Comparison of ENCODE assay signal across 21 cellular contexts in genomic region chr7:139246494-139246893, GRCh38. TPM values are rescaled to one million over a fixed set of nuclear protein-coding genes. Genes with fewer than 3 reads are reported as not detected.
DNase-seq lines count a peak whose midpoint lies in the region; ATAC-seq and TF ChIP-seq lines count a peak whose summit lies in the region.
"Had no signal": no experiment of that assay in that cellular context is flagged by ENCODE, and none has a peak within 500 bp of the region (broad histone marks: within the 10 kb centered on the region; RNA-seq: fewer than 3 reads in every experiment).

No MANE protein-coding gene starts in this region.

- H3K9ac ChIP-seq in fibroblast of lung (ENCODE audit: insufficient read depth, low read length) = no peak overlapping the region

- H3K36me3 ChIP-seq in fibroblast of lung (ENCODE audit: control insufficient read depth, insufficient read depth, low read length) = no peaks in the 10 kb centered on the region
- peaks cover 0 to 55% of the 10 kb centered on the region in 2 donors for H3K36me3 ChIP-seq in psoas muscle (ENCODE audit: insufficient read depth in 1 of 2, low read depth in 1 of 2)

- no peak overlapping the region for H3K4me2 ChIP-seq in fibroblast of lung (ENCODE audit: extremely low read depth, insufficient read depth, low read length)

- no peaks in the 10 kb centered on the region for H3K79me2 ChIP-seq in fibroblast of lung (ENCODE audit: control insufficient read depth, insufficient read depth, low read length)

- TF ChIP-seq CTCF in C4-2B (conservative IDR thresholded peaks at IDR 0.05) = no peak
- no peak for TF ChIP-seq CTCF in fibroblast of lung (conservative IDR thresholded peaks at IDR 0.05 in 1 of 2, IDR thresholded peaks at IDR 0.05 in 1 of 2; ENCODE audit: low read depth in 1 of 2, low read length in 2 of 2)
- no peak for TF ChIP-seq CTCF in psoas muscle (IDR thresholded peaks at IDR 0.05)

- DNase-seq in LHCN-M2 (ENCODE audit: low read depth) (peak; percentile 69), fibroblast of lung (ENCODE audit: low read depth in 2 of 2) (no peak), psoas muscle (no peak), NCI-H774 (lab: John Stamatoyannopoulos, UW) (no peak), HuH-7.5 (ENCODE audit: low spot score) (no peak), DMS53 treated with DMSO at 0.1 percent for 48 hours (lab: John Stamatoyannopoulos, UW; ENCODE audit: unreplicated experiment) (no peak)
- DNase-seq: BE2C; CD4-positive, CD25-positive, alpha-beta regulatory T cell; DMS79; KBM-7; NCI-H1092; NCI-H1436; NCI-H187 treated with DMSO at 0.1 percent for 48 hours; NCI-H2107; NCI-H69; SIG-M5 had no signal

- no peak overlapping the region for H2AFZ ChIP-seq in fibroblast of lung (ENCODE audit: low read length)

- intact Hi-C loops in psoas muscle (cut with DNase I) = no loop called here

- ATAC-seq in psoas muscle (peak; percentile 15 to 60 (median 47)), HG02763 (IDR thresholded peaks at IDR 0.05; ENCODE audit: unreplicated experiment) (no peak)
- ATAC-seq: HCT116, Panc1, SK-N-SH treated with all-trans-retinoic acid at 6 μM for 48 hours had no signal

- no peaks in the 10 kb centered on the region for H3K4me1 ChIP-seq in fibroblast of lung (ENCODE audit: control insufficient read depth, extremely low read depth, insufficient read depth, low read length)
- peaks cover 34% of the 10 kb centered on the region for H3K4me1 ChIP-seq in psoas muscle
- H3K4me1 ChIP-seq: BE2C had no signal

- H4K20me1 ChIP-seq in fibroblast of lung (ENCODE audit: control insufficient read depth, extremely low read depth, insufficient read depth, low read length) = no peaks in the 10 kb centered on the region

- H3K27me3 ChIP-seq in fibroblast of lung (ENCODE audit: control insufficient read depth, insufficient read depth, low read length) (no peaks in the 10 kb centered on the region), psoas muscle (ENCODE audit: insufficient read depth in 3 of 3, low read length in 2 of 3) (no peaks in the 10 kb centered on the region)
- H3K27me3 ChIP-seq: BE2C had no signal

- H3K4me3 ChIP-seq in fibroblast of lung (replicated peaks in 1 of 4; ENCODE audit: control extremely low read depth in 1 of 4, insufficient read depth in 1 of 4, low read depth in 3 of 4, low read length in 4 of 4) (no peak overlapping the region), psoas muscle (peak overlapping the region; percentile 27)

- H3K27ac ChIP-seq in C4-2B (peak overlapping the region; percentile 51; the same call in 1 of the 2 replicates), fibroblast of lung (ENCODE audit: insufficient read depth, low read length) (peak overlapping the region; percentile 24), psoas muscle (peak overlapping the region; percentile 78)

- WGBS in psoas muscle, 3 donors = 57 to 83% (median 63%) methylated on average over 5 of the region's 5 CpGs

- H3K9me3 ChIP-seq in fibroblast of lung (ENCODE audit: control insufficient read depth, insufficient read depth, low read depth, low read length) = no peaks in the 10 kb centered on the region
- H3K9me3 ChIP-seq in psoas muscle = no peaks in the 10 kb centered on the region
- H3K9me3 ChIP-seq: BE2C had no signal

RNA-seq across cellular contexts. Expression of gene UBN2, which starts 15.5 kb away (rescaled TPM):
- total RNA-seq in LHCN-M2 (2014; rRNA removed) (3.9 and 5.3 TPM in 2 replicates), fibroblast of lung (4.1 and 5.9 TPM in 2 replicates), psoas muscle (10 to 100 TPM; 20.6 to 30.1 (median 24.9) TPM)
- polyA plus RNA-seq in LHCN-M2 (2012) = 0.89 TPM
- polyA plus RNA-seq in fibroblast of lung (2.2 and 2.3 TPM in 2 replicates), psoas muscle (1 to 10 TPM; 1.7 to 7.9 (median 3.3) TPM)
- polyA plus RNA-seq in fibroblast of lung (2012) = 1.2 and 1.4 TPM in 2 replicates
- 1.4 and 2.4 TPM in 2 replicates for polyA minus RNA-seq in fibroblast of lung (ENCODE audit: low replicate concordance)

Comparison
In these comparisons a context has a peak if more than half of its experiments do, and no peak if none do; other contexts are left out.
1. H3K27ac ChIP-seq: peak in every context shown above with its lines; median percentile 78 in psoas muscle; 51 in C4-2B; 24 in fibroblast of lung.